26 cellular contexts compared by ENCODE assay signal in genomic region chr5:32552936-32553335, GRCh38.
"Had no signal": no experiment of that assay in that cellular context is flagged by ENCODE, and none has a peak within 500 bp of the region (broad histone marks: within the 10 kb centered on the region; RNA-seq: fewer than 3 reads in every experiment).

No MANE protein-coding gene starts in this region.

- ATAC-seq: natural killer cell; pancreas; right cardiac atrium; right lobe of liver; stimulated activated effector memory CD8-positive, alpha-beta T cell treated with anti-CD3 and anti-CD28 coated beads, Interleukin-12 subunit alpha, Interleukin-12 subunit beta, amount 100 ng/mL, for 72 hours; stimulated activated naive B cell treated with anti-CD40 and anti-IgM and Interleukin-4, amounts not matched to agents 10 μg/mL and 1 μg/mL and 100 μg/mL, for 72 hours had no signal

- H3K4me3 ChIP-seq: neural progenitor cell, pancreas, prostate gland, right lobe of liver, sigmoid colon, stomach, thoracic aorta, thyroid gland, tibial nerve, upper lobe of left lung, vagina had no signal

- DNase-seq: natural killer cell; nucleus accumbens; retina; right cardiac atrium; right lobe of liver; sigmoid colon; small intestine; stimulated activated CD4-positive, alpha-beta T cell treated with anti-CD3 and anti-CD28 coated beads, Interleukin-15, amount 100 ng/mL, for 24 hours; stimulated activated CD4-positive, alpha-beta T cell treated with anti-CD3 and anti-CD28 coated beads, Interleukin-2, amount 100 ng/mL, for 24 hours; stimulated activated CD4-positive, alpha-beta T cell treated with anti-CD3 and anti-CD28 coated beads, Interleukin-2, amount 100 ng/mL, for 48 hours; stimulated activated CD4-positive, alpha-beta T cell treated with anti-CD3 and anti-CD28 coated beads, Interleukin-4, amount 100 ng/mL, for 24 hours; stimulated activated naive B cell treated with anti-CD40 and anti-IgM and Interleukin-4, amounts not matched to agents 10 μg/mL and 1 μg/mL and 100 μg/mL, for 72 hours; stimulated activated naive CD4-positive, alpha-beta T cell treated with Interleukin-2 at 50 U/mL for 16 hours; stomach; thyroid gland; trophoblast cell had no signal

- H3K36me3 ChIP-seq: neural progenitor cell, neutrophil, pancreas, prostate gland, right lobe of liver, sigmoid colon, stomach, thoracic aorta, thyroid gland, tibial nerve, upper lobe of left lung, vagina had no signal

- H3K4me2 ChIP-seq: neural progenitor cell had no signal

- H3K9ac ChIP-seq: neural progenitor cell had no signal

- H3K27me3 ChIP-seq: neural progenitor cell, neutrophil, pancreas, right lobe of liver, sigmoid colon, stomach, thyroid gland, tibial nerve, upper lobe of left lung, vagina had no signal

- H3K4me1 ChIP-seq: neural progenitor cell, pancreas, prostate gland, right lobe of liver, sigmoid colon, stomach, thyroid gland, tibial nerve, upper lobe of left lung, vagina had no signal

- FAIRE-seq: pancreas, small intestine, urothelium cell line had no signal

- H3K27ac ChIP-seq: neural progenitor cell, pancreas, prostate gland, right lobe of liver, sigmoid colon, stomach, thoracic aorta, thyroid gland, tibial nerve, upper lobe of left lung, vagina had no signal

- H2AFZ ChIP-seq: neural progenitor cell had no signal

- H3K9me3 ChIP-seq: neutrophil, pancreas, prostate gland, right lobe of liver, sigmoid colon, stomach, thoracic aorta, thyroid gland, tibial nerve, upper lobe of left lung, vagina had no signal
